8 cellular contexts compared by ENCODE assay signal in genomic region chr17:50708050-50709000, GRCh38. TPM values are rescaled to one million over a fixed set of nuclear protein-coding genes. Genes with fewer than 3 reads are reported as not detected.
A peak's percentile ranks its signal among the peaks of the same experiment; 100 is the strongest.
DNase-seq lines count a peak whose midpoint lies in the region; ATAC-seq and TF ChIP-seq lines count a peak whose summit lies in the region.

No MANE protein-coding gene starts in this region.

- POLR2A ChIA-PET in activated CD8-positive, alpha-beta T cell treated with anti-CD3 and anti-CD28 coated beads for 36 hours (lab: Charles Lee), result interaction anchor here (0.6 to 3.9 kb wide), 8 partner anchors 8 to 20 kb away, joined by 3 to 32 read pairs (median 4); partner anchors contain the start of gene LUC7L3

- DNase-seq in activated CD8-positive, alpha-beta T cell treated with anti-CD3 and anti-CD28 coated beads for 36 hours, result no peak
- DNase-seq in cardiac muscle cell (ENCODE audit: low read depth in 1 of 2, low spot score in 1 of 2) (no peak), prostate gland (ENCODE audit: low spot score) (no peak), HuH-7 (ENCODE audit: low spot score) (no peak), SW480 (ENCODE audit: low spot score) (no peak)

- H3K4me3 ChIP-seq in KMS-11 (IDR thresholded peaks at IDR 0.05; ENCODE audit: insufficient read depth, low read depth, low read length) (no peak overlapping the region), cardiac muscle cell (peak overlapping the region; percentile 46), prostate gland (peak overlapping the region; percentile 63 to 70)

- ATAC-seq in activated CD8-positive, alpha-beta T cell treated with anti-CD3 and anti-CD28 coated beads for 36 hours, result no peak
- no peak for ATAC-seq in HG02678 (IDR thresholded peaks at IDR 0.05; ENCODE audit: unreplicated experiment)

- peak overlapping the region; percentile 94 for H3K27ac Mint-ChIP-seq in activated CD8-positive, alpha-beta T cell treated with anti-CD3 and anti-CD28 coated beads for 36 hours

- H3K27ac ChIP-seq in KMS-11, result peak overlapping the region; percentile 85
- peak overlapping the region; percentile 97 for H3K27ac ChIP-seq in cardiac muscle cell
- peak overlapping the region; percentile 89 to 93 for H3K27ac ChIP-seq in prostate gland

- H3K9me3 ChIP-seq in ES-I3 (ENCODE audit: control insufficient read depth, insufficient read depth, low read length) (no peaks in the 10 kb centered on the region), cardiac muscle cell (ENCODE audit: low read depth) (no peaks in the 10 kb centered on the region), prostate gland (no peaks in the 10 kb centered on the region)

- peaks cover 15% of the 10 kb centered on the region for H3K4me1 ChIP-seq in ES-I3 (ENCODE audit: insufficient read depth, low read length)
- peaks cover 35% of the 10 kb centered on the region for H3K4me1 ChIP-seq in KMS-11 (ENCODE audit: low read depth, poor library complexity, severe bottlenecking)
- peaks cover 19% of the 10 kb centered on the region for H3K4me1 ChIP-seq in cardiac muscle cell (ENCODE audit: low read depth)
- peaks cover 10% of the 10 kb centered on the region for H3K4me1 ChIP-seq in prostate gland (replicated peaks)

- intact Hi-C loops in activated CD8-positive, alpha-beta T cell treated with anti-CD3 and anti-CD28 coated beads for 36 hours (cut with micrococcal nuclease), result no loop called here
- intact Hi-C loops in prostate gland (cut with DNase I), result no loop called here

- no peak for TF ChIP-seq POLR2A in prostate gland (IDR thresholded peaks at IDR 0.05)

- no peaks in the 10 kb centered on the region for H4K20me1 ChIP-seq in KMS-11 (ENCODE audit: insufficient read depth)

- H3K27me3 ChIP-seq in KMS-11 (ENCODE audit: insufficient read depth, low read depth) (no peaks in the 10 kb centered on the region; the same call in 1 of the 2 replicates), cardiac muscle cell (no peaks in the 10 kb centered on the region), prostate gland (replicated peaks; ENCODE audit: insufficient read depth) (no peaks in the 10 kb centered on the region)

- 1% methylated on average over 6 of the region's 6 CpGs for WGBS in prostate gland

- peak overlapping the region; percentile 95 for H3K4me3 Mint-ChIP-seq in activated CD8-positive, alpha-beta T cell treated with anti-CD3 and anti-CD28 coated beads for 36 hours

- H3K36me3 ChIP-seq in ES-I3 (ENCODE audit: insufficient read depth, low read length) (0 out of 2 replicates have a peak, but pooled peaks cover 2% of the 10 kb centered on the region), KMS-11 (ENCODE audit: insufficient read depth) (no peaks in the 10 kb centered on the region), cardiac muscle cell (no peaks in the 10 kb centered on the region), prostate gland (no peaks in the 10 kb centered on the region)

- peak overlapping the region; percentile 97 for H3K4me2 ChIP-seq in KMS-11

- peak overlapping the region; percentile 72 for H2AFZ ChIP-seq in KMS-11 (ENCODE audit: low read depth)

- TF ChIP-seq CTCF in KMS-11 (conservative IDR thresholded peaks at IDR 0.05; ENCODE audit: low read depth, low read length) (no peak), cardiac muscle cell (IDR thresholded peaks at IDR 0.05; ENCODE audit: low read depth, low read length) (no peak), prostate gland (IDR thresholded peaks at IDR 0.05) (peak in 1 of 4 experiments; percentile 4)
- TF ChIP-seq CTCF in activated CD8-positive, alpha-beta T cell treated with anti-CD3 and anti-CD28 coated beads for 36 hours (IDR thresholded peaks at IDR 0.05), result no peak

- peaks cover 34% of the 10 kb centered on the region for H3K4me1 Mint-ChIP-seq in activated CD8-positive, alpha-beta T cell treated with anti-CD3 and anti-CD28 coated beads for 36 hours (ENCODE audit: low read depth)

- no peaks in the 10 kb centered on the region for H3K9me3 Mint-ChIP-seq in activated CD8-positive, alpha-beta T cell treated with anti-CD3 and anti-CD28 coated beads for 36 hours

- CTCF ChIA-PET in activated CD8-positive, alpha-beta T cell treated with anti-CD3 and anti-CD28 coated beads for 36 hours (lab: Charles Lee), result interaction anchor here (1.0 to 2.8 kb wide), 8 partner anchors 8 to 310 kb away, joined by 3 to 11 read pairs (median 3); partner anchors contain the start of gene LUC7L3

- no peaks in the 10 kb centered on the region for H3K27me3 Mint-ChIP-seq in activated CD8-positive, alpha-beta T cell treated with anti-CD3 and anti-CD28 coated beads for 36 hours

- H3K9ac ChIP-seq in ES-I3 (ENCODE audit: low read depth, low read length) (peak overlapping the region; percentile 89), KMS-11 (peak overlapping the region; percentile 81)

- peaks cover 26% of the 10 kb centered on the region for H3K36me3 Mint-ChIP-seq in activated CD8-positive, alpha-beta T cell treated with anti-CD3 and anti-CD28 coated beads for 36 hours (ENCODE audit: low read depth)

- peaks cover 44% of the 10 kb centered on the region; the same call in 1 of the 2 replicates for H3K79me2 ChIP-seq in KMS-11 (ENCODE audit: insufficient read depth, low read depth)

RNA-seq across cellular contexts. Expression of gene ANKRD40, which starts 0.6 kb away (rescaled TPM):
- total RNA-seq in activated CD8-positive, alpha-beta T cell treated with anti-CD3 and anti-CD28 coated beads for 36 hours, result 10 to 100 TPM; 26.3 to 27.3 TPM
- total RNA-seq in cardiac muscle cell, result 22.8 and 23.6 TPM in 2 replicates
- polyA plus RNA-seq in cardiac muscle cell, result 12.3 and 14.6 TPM in 2 replicates
- 10 to 100 TPM; 31.2 to 36.0 TPM for total RNA-seq in prostate gland

RNA-seq across cellular contexts. Expression of gene LUC7L3, which starts 11.1 kb away (rescaled TPM):
- 100 to 1,000 TPM; 148 to 160 TPM for total RNA-seq in activated CD8-positive, alpha-beta T cell treated with anti-CD3 and anti-CD28 coated beads for 36 hours
- total RNA-seq in cardiac muscle cell (72.5 and 289 TPM in 2 replicates), prostate gland (100 to 1,000 TPM in 1 of 2 donors, 10 to 100 TPM in 1; 45.4 to 234 TPM)
- 398 and 494 TPM in 2 replicates for polyA plus RNA-seq in cardiac muscle cell

RNA-seq across cellular contexts. Expression of gene ANKRD40CL, which starts 59.0 kb away (rescaled TPM):
- not detected for total RNA-seq in activated CD8-positive, alpha-beta T cell treated with anti-CD3 and anti-CD28 coated beads for 36 hours
- total RNA-seq in cardiac muscle cell, result not detected in 2 replicates
- not detected in 2 replicates for polyA plus RNA-seq in cardiac muscle cell
- total RNA-seq in prostate gland, result not detected
